Comparison of ENCODE assay signal across 1 cellular context in the genomic region with DNA sequence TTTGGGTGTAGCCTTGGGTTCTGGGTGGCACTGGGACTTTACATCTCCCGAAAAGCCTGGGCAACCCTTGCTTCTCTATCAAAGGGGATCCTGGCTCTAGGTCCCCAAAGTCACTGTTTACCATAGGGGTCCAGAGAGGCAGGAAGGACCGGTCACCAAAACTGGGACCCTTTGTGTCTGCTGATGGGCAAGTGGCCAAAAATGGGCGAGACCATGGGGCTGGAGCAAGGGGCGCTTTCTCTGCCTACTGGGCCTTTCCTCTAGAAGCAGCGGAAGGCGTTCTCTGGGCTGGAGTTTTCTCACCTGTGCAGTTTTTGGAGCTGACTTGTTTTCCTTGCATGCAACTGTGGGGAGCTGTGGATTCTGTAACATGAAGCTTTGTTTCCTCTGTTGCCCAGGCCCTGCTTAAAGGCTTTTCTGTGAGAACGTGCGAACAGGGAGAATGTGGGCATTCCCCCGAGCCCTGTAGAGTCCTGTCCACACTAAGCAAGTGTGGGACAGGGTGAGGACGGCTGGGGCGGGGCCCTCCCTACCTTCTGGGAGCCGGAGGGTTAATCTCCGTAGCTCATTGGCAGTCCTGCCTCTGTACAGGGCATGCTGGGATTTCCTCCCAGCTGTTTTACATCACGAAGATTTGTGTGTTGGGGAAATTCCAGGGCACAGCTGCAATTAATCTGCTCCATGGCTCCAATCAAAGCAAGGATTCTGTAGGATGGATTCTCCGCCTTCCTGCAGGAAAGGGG.
TF ChIP-seq lines count a peak whose summit lies in the region.

No MANE protein-coding gene starts in this region.

TF ChIP-seq in SK-N-SH treated with all-trans-retinoic acid at 6 μM for 48 hours, 23 proteins besides CTCF, POLR2A, EP300 and RAD21 (continued from another document):
- TF ChIP-seq, protein P1, sequence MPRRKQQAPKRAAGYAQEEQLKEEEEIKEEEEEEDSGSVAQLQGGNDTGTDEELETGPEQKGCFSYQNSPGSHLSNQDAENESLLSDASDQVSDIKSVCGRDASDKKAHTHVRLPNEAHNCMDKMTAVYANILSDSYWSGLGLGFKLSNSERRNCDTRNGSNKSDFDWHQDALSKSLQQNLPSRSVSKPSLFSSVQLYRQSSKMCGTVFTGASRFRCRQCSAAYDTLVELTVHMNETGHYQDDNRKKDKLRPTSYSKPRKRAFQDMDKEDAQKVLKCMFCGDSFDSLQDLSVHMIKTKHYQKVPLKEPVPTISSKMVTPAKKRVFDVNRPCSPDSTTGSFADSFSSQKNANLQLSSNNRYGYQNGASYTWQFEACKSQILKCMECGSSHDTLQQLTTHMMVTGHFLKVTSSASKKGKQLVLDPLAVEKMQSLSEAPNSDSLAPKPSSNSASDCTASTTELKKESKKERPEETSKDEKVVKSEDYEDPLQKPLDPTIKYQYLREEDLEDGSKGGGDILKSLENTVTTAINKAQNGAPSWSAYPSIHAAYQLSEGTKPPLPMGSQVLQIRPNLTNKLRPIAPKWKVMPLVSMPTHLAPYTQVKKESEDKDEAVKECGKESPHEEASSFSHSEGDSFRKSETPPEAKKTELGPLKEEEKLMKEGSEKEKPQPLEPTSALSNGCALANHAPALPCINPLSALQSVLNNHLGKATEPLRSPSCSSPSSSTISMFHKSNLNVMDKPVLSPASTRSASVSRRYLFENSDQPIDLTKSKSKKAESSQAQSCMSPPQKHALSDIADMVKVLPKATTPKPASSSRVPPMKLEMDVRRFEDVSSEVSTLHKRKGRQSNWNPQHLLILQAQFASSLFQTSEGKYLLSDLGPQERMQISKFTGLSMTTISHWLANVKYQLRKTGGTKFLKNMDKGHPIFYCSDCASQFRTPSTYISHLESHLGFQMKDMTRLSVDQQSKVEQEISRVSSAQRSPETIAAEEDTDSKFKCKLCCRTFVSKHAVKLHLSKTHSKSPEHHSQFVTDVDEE (CRISPR knock-in tag; IDR thresholded peaks at IDR 0.05), result peak; percentile 66
- no peak for TF ChIP-seq GLIS3 (CRISPR knock-in tag; IDR thresholded peaks at IDR 0.05)
- TF ChIP-seq TCF4 (CRISPR knock-in tag; IDR thresholded peaks at IDR 0.05; ENCODE audit: borderline replicate concordance), result peak; percentile 46; the same call in 1 of the 2 replicates
- no peak for TF ChIP-seq CSDC2 (CRISPR knock-in tag; IDR thresholded peaks at IDR 0.05)
- TF ChIP-seq, protein P2, sequence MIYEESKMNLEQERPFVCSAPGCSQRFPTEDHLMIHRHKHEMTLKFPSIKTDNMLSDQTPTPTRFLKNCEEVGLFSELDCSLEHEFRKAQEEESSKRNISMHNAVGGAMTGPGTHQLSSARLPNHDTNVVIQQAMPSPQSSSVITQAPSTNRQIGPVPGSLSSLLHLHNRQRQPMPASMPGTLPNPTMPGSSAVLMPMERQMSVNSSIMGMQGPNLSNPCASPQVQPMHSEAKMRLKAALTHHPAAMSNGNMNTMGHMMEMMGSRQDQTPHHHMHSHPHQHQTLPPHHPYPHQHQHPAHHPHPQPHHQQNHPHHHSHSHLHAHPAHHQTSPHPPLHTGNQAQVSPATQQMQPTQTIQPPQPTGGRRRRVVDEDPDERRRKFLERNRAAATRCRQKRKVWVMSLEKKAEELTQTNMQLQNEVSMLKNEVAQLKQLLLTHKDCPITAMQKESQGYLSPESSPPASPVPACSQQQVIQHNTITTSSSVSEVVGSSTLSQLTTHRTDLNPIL (CRISPR knock-in tag; IDR thresholded peaks at IDR 0.05; ENCODE audit: low read depth), result no peak
